ENCODE assay signal across 15 cellular contexts in the genomic region with DNA sequence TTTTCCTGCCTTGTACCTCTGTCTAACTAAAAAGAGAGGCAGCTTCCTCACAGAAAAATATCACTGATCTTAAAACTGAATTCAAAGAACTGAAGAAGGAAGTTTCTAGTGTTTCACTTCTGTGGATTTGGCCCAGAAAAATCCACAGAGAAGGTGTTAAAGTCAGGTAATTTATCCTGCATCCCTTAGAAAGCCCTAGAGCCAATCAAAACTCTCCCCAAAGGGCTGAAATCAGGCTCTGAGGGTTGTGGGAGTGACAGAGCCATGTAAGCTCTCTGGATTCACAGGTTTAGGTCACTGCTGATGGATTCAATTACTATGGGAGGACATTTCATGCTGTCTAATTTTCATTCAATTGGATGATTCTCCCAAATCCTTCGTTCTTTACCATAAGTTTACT.
"Had no signal": no experiment of that assay in that cellular context is flagged by ENCODE, and none has a peak within 500 bp of the region (broad histone marks: within the 10 kb centered on the region; RNA-seq: fewer than 3 reads in every experiment).

No MANE protein-coding gene starts in this region.

- H3K36me3 Mint-ChIP-seq: activated naive CD4-positive, alpha-beta T cell treated with anti-CD3 and anti-CD28 coated beads, Interleukin-2, amount 10 ng/mL, durations not matched to agents 7 days and 5 days; naive thymus-derived CD8-positive, alpha-beta T cell; stimulated activated effector memory CD8-positive, alpha-beta T cell treated with anti-CD3 and anti-CD28 coated beads, Interleukin-12 subunit alpha, Interleukin-12 subunit beta, amount 100 ng/mL, for 72 hours; WTC11 had no signal

- H3K9me3 Mint-ChIP-seq: activated naive CD4-positive, alpha-beta T cell treated with anti-CD3 and anti-CD28 coated beads, Interleukin-2, amount 10 ng/mL, durations not matched to agents 7 days and 5 days; memory B cell; naive thymus-derived CD8-positive, alpha-beta T cell; stimulated activated effector memory CD8-positive, alpha-beta T cell treated with anti-CD3 and anti-CD28 coated beads, Interleukin-12 subunit alpha, Interleukin-12 subunit beta, amount 100 ng/mL, for 72 hours; WTC11 had no signal

- H3K4me1 ChIP-seq: gastrocnemius medialis had no signal

- H3K27ac ChIP-seq: gastrocnemius medialis, left ventricle myocardium inferior, thoracic aorta had no signal

- DNase-seq: activated CD4-positive, alpha-beta T cell treated with anti-CD3 and anti-CD28 coated beads for 48 hours; activated CD8-positive, alpha-beta memory T cell treated with anti-CD3 and anti-CD28 coated beads for 24 hours; activated naive CD4-positive, alpha-beta T cell treated with anti-CD3 and anti-CD28 coated beads, Interleukin-2, amount 10 ng/mL, durations not matched to agents 7 days and 5 days; dermis blood vessel endothelial cell; gastrocnemius medialis; kidney; left ventricle myocardium inferior; naive thymus-derived CD8-positive, alpha-beta T cell; posterior cingulate gyrus; retina had no signal

- H3K27ac Mint-ChIP-seq: activated naive CD4-positive, alpha-beta T cell treated with anti-CD3 and anti-CD28 coated beads, Interleukin-2, amount 10 ng/mL, durations not matched to agents 7 days and 5 days; memory B cell; naive thymus-derived CD8-positive, alpha-beta T cell; WTC11 had no signal

- H3K4me3 Mint-ChIP-seq: activated naive CD4-positive, alpha-beta T cell treated with anti-CD3 and anti-CD28 coated beads, Interleukin-2, amount 10 ng/mL, durations not matched to agents 7 days and 5 days; memory B cell; naive thymus-derived CD8-positive, alpha-beta T cell; stimulated activated effector memory CD8-positive, alpha-beta T cell treated with anti-CD3 and anti-CD28 coated beads, Interleukin-12 subunit alpha, Interleukin-12 subunit beta, amount 100 ng/mL, for 72 hours; WTC11 had no signal

- H3K9me3 ChIP-seq: gastrocnemius medialis, left ventricle myocardium inferior, thoracic aorta had no signal

- FAIRE-seq: kidney, TTC549 had no signal

- H3K36me3 ChIP-seq: gastrocnemius medialis, left ventricle myocardium inferior, thoracic aorta had no signal

- H3K4me3 ChIP-seq: gastrocnemius medialis, left ventricle myocardium inferior, thoracic aorta had no signal

- ATAC-seq: gastrocnemius medialis; naive thymus-derived CD8-positive, alpha-beta T cell; WTC11 had no signal
